9 cellular contexts compared by ENCODE assay signal in genomic region chr22:39411828-39412380, GRCh38. TPM values are rescaled to one million over a fixed set of nuclear protein-coding genes. Genes with fewer than 3 reads are reported as not detected.
DNase-seq lines count a peak whose midpoint lies in the region; FAIRE-seq and TF ChIP-seq lines count a peak whose summit lies in the region.
"Not testable (repeated sequence)": the region's sequence is repeated elsewhere in the genome, so short reads cannot be mapped to it uniquely, and the experiment has no call there.
"Had no signal": no experiment of that assay in that cellular context is flagged by ENCODE, and none has a peak within 500 bp of the region (broad histone marks: within the 10 kb centered on the region; RNA-seq: fewer than 3 reads in every experiment).

No MANE protein-coding gene starts in this region.

- WGBS in smooth muscle cell (ENCODE audit: low lambda C conversion rate): 94% methylated on average over 11 of the region's 11 CpGs

- H3K9ac ChIP-seq in endothelial cell of umbilical vein (replicated peaks; ENCODE audit: extremely low read depth, insufficient read depth, low read length); smooth muscle cell (ENCODE audit: low read depth): not testable (repeated sequence)

- peak overlapping the region; percentile 92 for H3K27ac Mint-ChIP-seq in activated CD4-positive, alpha-beta T cell treated with anti-CD3 and anti-CD28 coated beads, Interleukin-2, amount 10 ng/mL, durations not matched to agents 7 days and 5 days
- H3K27ac Mint-ChIP-seq in activated naive CD4-positive, alpha-beta T cell treated with anti-CD3 and anti-CD28 coated beads, Interleukin-2, amount 10 ng/mL, durations not matched to agents 7 days and 5 days: peak overlapping the region; percentile 97

- not testable (repeated sequence) for BruUV-seq in endothelial cell of umbilical vein (replicated peaks; lab: Mats Ljungman, UMichigan)

- not testable (repeated sequence) for H2AFZ ChIP-seq in endothelial cell of umbilical vein (ENCODE audit: low read depth, low read length); smooth muscle cell (ENCODE audit: low read depth)

- H4K20me1 ChIP-seq in endothelial cell of umbilical vein (replicated peaks; ENCODE audit: control insufficient read depth, extremely low read depth, insufficient read depth, low read length): not testable (repeated sequence)
- peaks cover 96% of the 10 kb centered on the region for H4K20me1 ChIP-seq in smooth muscle cell (ENCODE audit: low read depth)

- not testable (repeated sequence) for H3K9me3 ChIP-seq in endothelial cell of umbilical vein (replicated peaks; ENCODE audit: control insufficient read depth, insufficient read depth, low read length); smooth muscle cell (replicated peaks; ENCODE audit: low read depth)

- peak; percentile 21 for FAIRE-seq in endothelial cell of umbilical vein (lab: Jason Lieb, UNC)

- H3K4me3 ChIP-seq in endothelial cell of umbilical vein (replicated peaks in 1 of 3; ENCODE audit: insufficient read depth in 1 of 3, low read depth in 1 of 3, low read length in 3 of 3); smooth muscle cell: not testable (repeated sequence)

- intact Hi-C loops in endothelial cell of umbilical vein (cut with micrococcal nuclease): not testable (repeated sequence)

- not testable (repeated sequence) for TF ChIP-seq POLR2A in endothelial cell of umbilical vein (IDR thresholded peaks at IDR 0.05; ENCODE audit: low read depth, low read length)

- not testable (repeated sequence) for H3K27me3 Mint-ChIP-seq in activated CD4-positive, alpha-beta T cell treated with anti-CD3 and anti-CD28 coated beads, Interleukin-2, amount 10 ng/mL, durations not matched to agents 7 days and 5 days; activated naive CD4-positive, alpha-beta T cell treated with anti-CD3 and anti-CD28 coated beads, Interleukin-2, amount 10 ng/mL, durations not matched to agents 7 days and 5 days

- not testable (repeated sequence) for H3F3A ChIP-seq in smooth muscle cell (ENCODE audit: low read depth)

- not testable (repeated sequence) for H3K9me3 Mint-ChIP-seq in activated CD4-positive, alpha-beta T cell treated with anti-CD3 and anti-CD28 coated beads, Interleukin-2, amount 10 ng/mL, durations not matched to agents 7 days and 5 days; activated naive CD4-positive, alpha-beta T cell treated with anti-CD3 and anti-CD28 coated beads, Interleukin-2, amount 10 ng/mL, durations not matched to agents 7 days and 5 days

- H3K9me1 ChIP-seq in endothelial cell of umbilical vein (replicated peaks; ENCODE audit: control insufficient read depth, extremely low read depth, insufficient read depth, low read length): not testable (repeated sequence)

- peaks cover 49% of the 10 kb centered on the region for H3K36me3 Mint-ChIP-seq in activated CD4-positive, alpha-beta T cell treated with anti-CD3 and anti-CD28 coated beads, Interleukin-2, amount 10 ng/mL, durations not matched to agents 7 days and 5 days (ENCODE audit: low read depth)
- H3K36me3 Mint-ChIP-seq in activated naive CD4-positive, alpha-beta T cell treated with anti-CD3 and anti-CD28 coated beads, Interleukin-2, amount 10 ng/mL, durations not matched to agents 7 days and 5 days: peaks cover 59% of the 10 kb centered on the region

- H3K4me1 Mint-ChIP-seq in activated CD4-positive, alpha-beta T cell treated with anti-CD3 and anti-CD28 coated beads, Interleukin-2, amount 10 ng/mL, durations not matched to agents 7 days and 5 days: peaks cover 81% of the 10 kb centered on the region
- peaks cover 86% of the 10 kb centered on the region for H3K4me1 Mint-ChIP-seq in activated naive CD4-positive, alpha-beta T cell treated with anti-CD3 and anti-CD28 coated beads, Interleukin-2, amount 10 ng/mL, durations not matched to agents 7 days and 5 days

- not testable (repeated sequence) for H3K27me3 ChIP-seq in endothelial cell of umbilical vein (ENCODE audit: control insufficient read depth in 2 of 2, insufficient read depth in 2 of 2, low read length in 2 of 2); smooth muscle cell (ENCODE audit: low read depth)

- CTCF ChIA-PET in activated CD4-positive, alpha-beta T cell treated with anti-CD3 and anti-CD28 coated beads, Interleukin-2, amount 10 ng/mL, durations not matched to agents 7 days and 5 days (lab: Charles Lee): interaction anchor here (0.7 to 2.1 kb wide), 4 partner anchors 12 to 504 kb away, joined by 3 to 9 read pairs (median 5); partner anchors contain the start of gene TAB1
- CTCF ChIA-PET in activated naive CD4-positive, alpha-beta T cell treated with anti-CD3 and anti-CD28 coated beads, Interleukin-2, amount 10 ng/mL, durations not matched to agents 7 days and 5 days (lab: Charles Lee): interaction anchor here (1.0 to 3.2 kb wide), 2 partner anchors 13 to 115 kb away, joined by 3 to 16 read pairs; partner anchors contain the start of gene TAB1
- CTCF ChIA-PET in endothelial cell of umbilical vein (lab: Charles Lee): not testable (repeated sequence)

- H3K4me3 Mint-ChIP-seq in activated CD4-positive, alpha-beta T cell treated with anti-CD3 and anti-CD28 coated beads, Interleukin-2, amount 10 ng/mL, durations not matched to agents 7 days and 5 days: peak overlapping the region; percentile 51
- H3K4me3 Mint-ChIP-seq in activated naive CD4-positive, alpha-beta T cell treated with anti-CD3 and anti-CD28 coated beads, Interleukin-2, amount 10 ng/mL, durations not matched to agents 7 days and 5 days: peak overlapping the region; percentile 67

- not testable (repeated sequence) for TF ChIP-seq CTCF in endothelial cell of umbilical vein (IDR thresholded peaks at IDR 0.05; ENCODE audit: extremely low read depth in 1 of 2, insufficient read depth in 1 of 2, low read depth in 1 of 2, low read length in 2 of 2); smooth muscle cell (IDR thresholded peaks at IDR 0.05; ENCODE audit: borderline replicate concordance, insufficient read depth, poor library complexity, severe bottlenecking)

- DNase-seq in DMS79 (lab: John Stamatoyannopoulos, UW): peak; percentile 39
- peak; percentile 2 for DNase-seq in NCI-H128 (lab: John Stamatoyannopoulos, UW; ENCODE audit: unreplicated experiment)
- peak; percentile 70 for DNase-seq in NCI-H82 (lab: John Stamatoyannopoulos, UW)
- DNase-seq in activated CD4-positive, alpha-beta T cell treated with anti-CD3 and anti-CD28 coated beads, Interleukin-2, amount 10 ng/mL, durations not matched to agents 7 days and 5 days: peak; percentile 20
- DNase-seq in activated naive CD4-positive, alpha-beta T cell treated with anti-CD3 and anti-CD28 coated beads, Interleukin-2, amount 10 ng/mL, durations not matched to agents 7 days and 5 days; endothelial cell of umbilical vein (ENCODE audit: low read depth, low spot score); smooth muscle cell (lab: John Stamatoyannopoulos, UW; ENCODE audit: unreplicated experiment): not testable (repeated sequence)

- H3K4me2 ChIP-seq in endothelial cell of umbilical vein (ENCODE audit: insufficient read depth, low read length): not testable (repeated sequence)
- H3K4me2 ChIP-seq in smooth muscle cell: peak overlapping the region; percentile 40

- H3K79me2 ChIP-seq in endothelial cell of umbilical vein (ENCODE audit: control insufficient read depth, insufficient read depth, low read length): not testable (repeated sequence)
- H3K79me2 ChIP-seq in smooth muscle cell (ENCODE audit: low read depth): peaks cover 21% of the 10 kb centered on the region

- not testable (repeated sequence) for H3K4me1 ChIP-seq in endothelial cell of umbilical vein (ENCODE audit: control insufficient read depth, extremely low read depth, insufficient read depth, low read length); smooth muscle cell (ENCODE audit: low read depth)

- peaks cover 0 to 10% of the 10 kb centered on the region in 2 experiments for H3K36me3 ChIP-seq in endothelial cell of umbilical vein (ENCODE audit: control insufficient read depth in 2 of 2, extremely low read depth in 1 of 2, insufficient read depth in 2 of 2, low read length in 2 of 2)
- not testable (repeated sequence) for H3K36me3 ChIP-seq in smooth muscle cell (ENCODE audit: low read depth)

- H3K27ac ChIP-seq in endothelial cell of umbilical vein (ENCODE audit: insufficient read depth, low read depth, low read length): not testable (repeated sequence)
- peak overlapping the region; percentile 31 for H3K27ac ChIP-seq in smooth muscle cell (ENCODE audit: low read depth)

- POLR2A ChIA-PET in activated CD4-positive, alpha-beta T cell treated with anti-CD3 and anti-CD28 coated beads, Interleukin-2, amount 10 ng/mL, durations not matched to agents 7 days and 5 days (lab: Charles Lee); endothelial cell of umbilical vein (lab: Charles Lee): not testable (repeated sequence)

- dilution Hi-C loops in endothelial cell of umbilical vein (cut with MboI; ENCODE audit: extremely low pct_ligation_motif_present, low sequenced_read_pairs): not testable (repeated sequence)

RNA-seq across cellular contexts. Expression of gene TAB1, which starts 12.3 kb away (rescaled TPM):
- total RNA-seq in activated CD4-positive, alpha-beta T cell treated with anti-CD3 and anti-CD28 coated beads, Interleukin-2, amount 10 ng/mL, durations not matched to agents 7 days and 5 days: 10 to 100 TPM; 36.4 to 40.8 TPM
- total RNA-seq in endothelial cell of umbilical vein (18.5 and 22.8 TPM in 2 replicates), smooth muscle cell (12.9 and 14.8 TPM in 2 replicates)
- polyA plus RNA-seq in endothelial cell of umbilical vein (29.3 and 31.6 TPM in 2 replicates), smooth muscle cell (11.1 and 13.6 TPM in 2 replicates)
- 17.6 and 20.1 TPM in 2 replicates for polyA plus RNA-seq in endothelial cell of umbilical vein (2011; cell fraction: cytosol; rRNA removed)
- polyA plus RNA-seq in endothelial cell of umbilical vein (2011; cell fraction: nucleus; rRNA removed): 18.7 and 20.2 TPM in 2 replicates
- polyA plus RNA-seq in endothelial cell of umbilical vein (2012): 13.5 and 15.9 TPM in 2 replicates
- 15.8 and 24.2 TPM in 2 replicates for polyA minus RNA-seq in endothelial cell of umbilical vein
- 11.2 TPM for polyA minus RNA-seq in endothelial cell of umbilical vein (2011; cell fraction: cytosol; rRNA and poly(A)+ RNA removed)
- polyA minus RNA-seq in endothelial cell of umbilical vein (2011; cell fraction: nucleus; rRNA and poly(A)+ RNA removed): 8.4 and 10.6 TPM in 2 replicates

RNA-seq across cellular contexts. Expression of gene MGAT3, which starts 44.9 kb away (rescaled TPM):
- total RNA-seq in activated CD4-positive, alpha-beta T cell treated with anti-CD3 and anti-CD28 coated beads, Interleukin-2, amount 10 ng/mL, durations not matched to agents 7 days and 5 days: 10 to 100 TPM; 12.8 to 15.5 TPM
- total RNA-seq in endothelial cell of umbilical vein: not detected in 2 replicates
- polyA plus RNA-seq in endothelial cell of umbilical vein: not detected in 2 replicates
- not detected in 2 replicates for polyA plus RNA-seq in endothelial cell of umbilical vein (2011; cell fraction: cytosol; rRNA removed)
- not detected in 2 replicates for polyA plus RNA-seq in endothelial cell of umbilical vein (2011; cell fraction: nucleus; rRNA removed)
- not detected in 2 replicates for polyA plus RNA-seq in endothelial cell of umbilical vein (2012)
- 0.17 and 0.29 TPM in 2 replicates for polyA minus RNA-seq in endothelial cell of umbilical vein
- polyA minus RNA-seq in endothelial cell of umbilical vein (2011; cell fraction: cytosol; rRNA and poly(A)+ RNA removed): not detected
- not detected in 2 replicates for polyA minus RNA-seq in endothelial cell of umbilical vein (2011; cell fraction: nucleus; rRNA and poly(A)+ RNA removed)
- total RNA-seq in smooth muscle cell: 7.8 and 9.4 TPM in 2 replicates
- 3.9 and 4.4 TPM in 2 replicates for polyA plus RNA-seq in smooth muscle cell
- total RNA-seq: lung microvascular endothelial cell, RPMI7951 had no signal
